In the genomic region with DNA sequence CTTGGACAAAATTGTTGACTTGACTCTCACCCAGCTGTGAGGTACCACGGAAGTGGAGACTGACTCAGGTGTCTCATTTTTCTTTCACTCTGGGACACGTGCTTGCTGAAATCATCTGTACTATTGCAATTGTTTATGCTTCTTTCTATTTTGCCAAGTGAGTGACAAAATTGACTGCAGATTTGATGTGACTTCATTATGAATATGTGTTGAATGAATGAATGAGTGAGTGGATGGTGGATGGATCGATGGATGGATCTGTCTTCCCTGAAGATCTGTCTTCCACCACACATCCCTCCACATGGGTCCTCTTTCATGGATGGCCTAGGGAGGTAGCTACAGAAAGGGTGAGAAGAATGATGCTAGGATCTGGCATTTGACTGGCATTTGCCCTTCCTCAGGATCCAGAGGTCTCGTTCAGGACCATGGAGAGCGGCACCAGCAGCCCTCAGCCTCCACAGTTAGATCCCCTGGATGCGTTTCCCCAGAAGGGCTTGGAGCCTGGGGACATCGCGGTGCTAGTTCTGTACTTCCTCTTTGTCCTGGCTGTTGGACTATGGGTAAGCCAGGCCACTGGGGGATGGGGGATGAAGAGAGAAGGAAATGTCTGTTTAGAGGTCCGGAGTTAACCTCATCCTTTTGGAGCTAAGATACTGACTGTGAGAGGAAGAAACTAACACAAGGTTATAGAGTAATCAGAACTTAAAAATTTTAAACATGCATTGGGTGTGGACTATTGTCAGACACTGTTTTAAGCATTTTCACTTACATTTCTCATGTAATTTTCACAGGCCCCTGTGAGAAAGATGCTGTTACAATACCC, we compare ENCODE assay signal across 8 cellular contexts. TPM values are rescaled to one million over a fixed set of nuclear protein-coding genes. Genes with fewer than 3 reads are reported as not detected.
DNase-seq lines count a peak whose midpoint lies in the region; ATAC-seq and TF ChIP-seq lines count a peak whose summit lies in the region.

No MANE protein-coding gene starts in this region.

- H3K9me3 ChIP-seq in body of pancreas: no peaks in the 10 kb centered on the region
- no peaks in the 10 kb centered on the region for H3K9me3 ChIP-seq in right lobe of liver
- H3K9me3 ChIP-seq in testis: no peaks in the 10 kb centered on the region

- H3K36me3 ChIP-seq in body of pancreas (replicated peaks in 1 of 2; ENCODE audit: insufficient read depth in 1 of 2, low read depth in 2 of 2) (no peaks in the 10 kb centered on the region), right lobe of liver (no peaks in the 10 kb centered on the region), testis (ENCODE audit: low read depth, missing control alignments) (no peaks in the 10 kb centered on the region)

- DNase-seq in DMS53 (lab: John Stamatoyannopoulos, UW) (peak; percentile 30), DMS53 treated with DMSO at 0.1 percent for 48 hours (lab: John Stamatoyannopoulos, UW; ENCODE audit: unreplicated experiment) (no peak), T follicular helper cell (ENCODE audit: low read depth) (peak; percentile 30), body of pancreas (peak; percentile 33 to 58 (median 51)), right lobe of liver (peak in 1 of 3 donors; percentile 56), testis (peak; percentile 65)

- TF ChIP-seq CTCF in body of pancreas (IDR thresholded peaks at IDR 0.05) (no peak), right lobe of liver (IDR thresholded peaks at IDR 0.05) (no peak), testis (IDR thresholded peaks at IDR 0.05) (no peak)

- ATAC-seq in body of pancreas (no peak), right lobe of liver (peak; percentile 58 to 78 (median 70)), HG03108 (IDR thresholded peaks at IDR 0.05; ENCODE audit: unreplicated experiment) (no peak), HG03095 (IDR thresholded peaks at IDR 0.05; ENCODE audit: unreplicated experiment) (no peak)

- intact Hi-C loops in body of pancreas (cut with DNase I): no loop called here
- intact Hi-C loops in right lobe of liver (cut with DNase I): no loop called here
- intact Hi-C loops in testis (cut with DNase I; ENCODE audit: low total_unique reads): no loop called here

- WGBS in body of pancreas, 2 donors: 43 to 61% methylated on average over 5 to 9 of the region's 9 CpGs
- 33% methylated on average over 9 of the region's 9 CpGs for WGBS in right lobe of liver (ENCODE audit: insufficient coverage, low coverage, low lambda C conversion rate, missing lambda C conversion rate)
- WGBS in testis, 2 donors: 28 to 34% methylated on average over 9 of the region's 9 CpGs

- H3K27ac ChIP-seq in body of pancreas (no peak overlapping the region), right lobe of liver (no peak overlapping the region), testis (no peak overlapping the region)

- no peaks in the 10 kb centered on the region for H3K27me3 ChIP-seq in body of pancreas
- H3K27me3 ChIP-seq in right lobe of liver: no peaks in the 10 kb centered on the region
- H3K27me3 ChIP-seq in testis: no peaks in the 10 kb centered on the region

- H3K4me3 ChIP-seq in body of pancreas (no peak overlapping the region), right lobe of liver (no peak overlapping the region), testis (no peak overlapping the region)

- H3K4me1 ChIP-seq in body of pancreas (peaks cover 4% of the 10 kb centered on the region), right lobe of liver (peaks cover 0 to 10% (median 0%) of the 10 kb centered on the region in 4 donors), testis (peaks cover 8% of the 10 kb centered on the region)

- no peak for TF ChIP-seq POLR2A in body of pancreas (IDR thresholded peaks at IDR 0.05)
- no peak for TF ChIP-seq POLR2A in right lobe of liver (IDR thresholded peaks at IDR 0.05)
- TF ChIP-seq POLR2A in testis (IDR thresholded peaks at IDR 0.05): no peak

RNA-seq across cellular contexts. Expression of gene SLC5A11, which starts 12.7 kb away (rescaled TPM):
- total RNA-seq in body of pancreas (not detected), right lobe of liver (1 to 10 TPM in 4 of 6 experiments, under 1 TPM in 2; 0.43 to 1.6 (median 1.2) TPM), testis (1 to 10 TPM in 1 of 2 donors, under 1 TPM in 1; 0.39 to 1.3 TPM)
- 0.78 TPM for polyA plus RNA-seq in testis (ENCODE audit: insufficient read depth, low read depth, low replicate concordance)

Comparison
In these comparisons a context has a peak if more than half of its experiments do, and no peak if none do; other contexts are left out.
1. ATAC-seq: peak in right lobe of liver (4 of 4); none in body of pancreas (single experiment), HG03108 (single experiment) and HG03095 (single experiment).